In the genomic region with DNA sequence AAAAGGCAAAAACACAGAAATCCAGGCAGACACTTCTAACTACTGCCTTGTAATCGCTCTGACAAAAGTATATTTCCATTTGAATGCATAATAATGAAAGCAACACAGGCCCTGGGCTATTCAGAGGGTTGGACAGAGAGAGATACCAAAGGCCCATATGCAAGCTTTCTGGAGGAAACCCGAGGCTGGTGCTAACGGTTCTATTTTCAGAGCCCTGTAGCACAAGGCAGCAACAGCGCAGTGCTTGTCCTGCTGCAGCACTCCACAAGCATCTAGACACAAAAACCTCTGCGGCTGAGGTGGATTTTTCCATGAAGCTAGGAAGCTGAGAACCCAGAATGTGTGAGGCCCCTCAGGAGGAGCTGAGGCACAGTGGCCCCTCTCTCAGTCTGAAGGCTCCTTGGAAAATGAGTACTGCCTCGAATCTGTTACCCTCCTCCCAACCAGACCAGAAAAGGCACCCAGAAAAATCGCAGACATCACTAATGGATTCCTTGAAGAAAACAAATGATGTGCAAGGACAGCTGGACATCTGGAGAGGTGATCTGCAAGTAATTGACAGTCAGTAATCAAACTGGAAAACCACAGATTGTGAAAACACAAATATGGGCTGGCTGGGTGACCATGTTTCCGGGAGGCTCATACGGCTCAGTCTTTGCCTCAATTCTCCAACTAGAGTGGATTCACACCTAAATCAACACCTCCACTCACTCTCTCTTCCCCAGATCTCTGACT, we compare ENCODE assay signal across 16 cellular contexts. TPM values are rescaled to one million over a fixed set of nuclear protein-coding genes. Genes with fewer than 3 reads are reported as not detected.
DNase-seq lines count a peak whose midpoint lies in the region; ATAC-seq and TF ChIP-seq lines count a peak whose summit lies in the region.
"Had no signal": no experiment of that assay in that cellular context is flagged by ENCODE, and none has a peak within 500 bp of the region (broad histone marks: within the 10 kb centered on the region; RNA-seq: fewer than 3 reads in every experiment).

No MANE protein-coding gene starts in this region.

- no peaks in the 10 kb centered on the region for H3K36me3 ChIP-seq in BLaER1 treated with 17β-estradiol and CSF1 and Interleukin-3, amounts not matched to agents 10 nM and 100 nM
- H3K36me3 ChIP-seq in heart left ventricle (no peaks in the 10 kb centered on the region), neuronal stem cell (replicated peaks in 1 of 2; ENCODE audit: control insufficient read depth in 2 of 2, insufficient read depth in 2 of 2, low read length in 2 of 2) (no peaks in the 10 kb centered on the region), WERI-Rb-1 (no peaks in the 10 kb centered on the region)

- H3K9me3 ChIP-seq in BLaER1 treated with 17β-estradiol and CSF1 and Interleukin-3, amounts not matched to agents 10 nM and 100 nM (replicated peaks in 1 of 11), result no peaks in the 10 kb centered on the region
- H3K9me3 ChIP-seq in heart left ventricle (no peaks in the 10 kb centered on the region), neuronal stem cell (replicated peaks in 1 of 2; ENCODE audit: control insufficient read depth in 2 of 2, insufficient read depth in 1 of 2, low read depth in 1 of 2, low read length in 2 of 2) (no peaks in the 10 kb centered on the region), WERI-Rb-1 (ENCODE audit: severe bottlenecking) (no peaks in the 10 kb centered on the region)

- H2BK120ac ChIP-seq in neuronal stem cell (ENCODE audit: low read depth, low read length), result no peak overlapping the region

- 0 out of 22 replicates have a peak overlapping the region, but pooled peaks of 2 of the 11 experiments have one; percentile 0 to 31 for H3K27ac ChIP-seq in BLaER1 treated with 17β-estradiol and CSF1 and Interleukin-3, amounts not matched to agents 10 nM and 100 nM
- H3K27ac ChIP-seq in heart left ventricle (peak overlapping the region in 8 of 12 donors; percentile 15 to 67 (median 40)), neuronal stem cell (replicated peaks; ENCODE audit: low read length) (peak overlapping the region; percentile 27), WERI-Rb-1 (no peak overlapping the region)

- H3K27me3 ChIP-seq in BLaER1 treated with 17β-estradiol and CSF1 and Interleukin-3, amounts not matched to agents 10 nM and 100 nM, result no peaks in the 10 kb centered on the region
- H3K27me3 ChIP-seq in heart left ventricle (no peaks in the 10 kb centered on the region), neuronal stem cell (ENCODE audit: control insufficient read depth in 3 of 3, insufficient read depth in 3 of 3, low read depth in 1 of 3, low read length in 3 of 3) (no peaks in the 10 kb centered on the region), WERI-Rb-1 (ENCODE audit: insufficient read depth, low read depth, severe bottlenecking) (no peaks in the 10 kb centered on the region)

- no peak for TF ChIP-seq POLR2A in heart left ventricle (IDR thresholded peaks at IDR 0.05)

- peak in 3 of 4 donors; percentile 70 to 84 (median 79) for ATAC-seq in heart left ventricle
- no peak for ATAC-seq in GM19452 (IDR thresholded peaks at IDR 0.05; ENCODE audit: unreplicated experiment)

- no peak overlapping the region for H3K4me3 ChIP-seq in BLaER1 treated with 17β-estradiol and CSF1 and Interleukin-3, amounts not matched to agents 10 nM and 100 nM
- no peak overlapping the region for H3K4me3 ChIP-seq in heart left ventricle
- no peak overlapping the region for H3K4me3 ChIP-seq in neuronal stem cell (ENCODE audit: low read length in 2 of 2)
- no peak overlapping the region for H3K4me3 ChIP-seq in WERI-Rb-1 (ENCODE audit: low read depth, low read length)

- H3K79me1 ChIP-seq in neuronal stem cell (ENCODE audit: low read depth, low read length), result no peaks in the 10 kb centered on the region

- H3K14ac ChIP-seq in neuronal stem cell (ENCODE audit: low read length), result no peak overlapping the region

- no peaks in the 10 kb centered on the region for H3K4me1 Mint-ChIP-seq in activated T-cell treated with anti-CD3 and anti-CD28 coated beads, Interleukin-2, amount 50 U/mL, for 24 hours (ENCODE audit: low read depth)

- no peaks in the 10 kb centered on the region for H3K27me3 Mint-ChIP-seq in activated T-cell treated with anti-CD3 and anti-CD28 coated beads, Interleukin-2, amount 50 U/mL, for 24 hours

- DNase-seq in anterior cingulate cortex (lab: John Stamatoyannopoulos, UW) (peak in 50 of 58 donors; percentile 6 to 67 (median 44)), heart left ventricle (no peak), neuronal stem cell (ENCODE audit: low spot score) (no peak), WERI-Rb-1 (no peak)
- DNase-seq in activated T-cell treated with anti-CD3 and anti-CD28 coated beads, Interleukin-2, amount 50 U/mL, for 24 hours, result no peak
- no peak for DNase-seq in effector CD8-positive, alpha-beta T cell (lab: John Stamatoyannopoulos, UW)
- DNase-seq: activated CD4-positive, alpha-beta T cell treated with anti-CD3 and anti-CD28 coated beads for 1 hour; activated T-cell treated with anti-CD3 and anti-CD28 coated beads for 4 hours; aorta; DMS 273 treated with DMSO at 0.1 percent for 48 hours; glutamatergic neuron; NCI-H1092; T-helper 1 cell; trophoblast cell had no signal

- no peak overlapping the region for H2BK15ac ChIP-seq in neuronal stem cell (ENCODE audit: low read length)

- H2BK5ac ChIP-seq in neuronal stem cell (ENCODE audit: low read length), result no peak overlapping the region

- no peak overlapping the region for H2AK5ac ChIP-seq in neuronal stem cell (ENCODE audit: low read depth, low read length)

- H3K4me3 Mint-ChIP-seq in activated T-cell treated with anti-CD3 and anti-CD28 coated beads, Interleukin-2, amount 50 U/mL, for 24 hours, result no peak overlapping the region

- H4K8ac ChIP-seq in neuronal stem cell (ENCODE audit: low read depth, low read length), result no peak overlapping the region

- H4K20me1 ChIP-seq in BLaER1 treated with 17β-estradiol and CSF1 and Interleukin-3, amounts not matched to agents 10 nM and 100 nM, result no peaks in the 10 kb centered on the region

- H3K9me3 Mint-ChIP-seq in activated T-cell treated with anti-CD3 and anti-CD28 coated beads, Interleukin-2, amount 50 U/mL, for 24 hours, result no peaks in the 10 kb centered on the region

- intact Hi-C loops in heart left ventricle (cut with DNase I), result no loop called here

- no peak overlapping the region for H3K9ac ChIP-seq in BLaER1 treated with 17β-estradiol and CSF1 and Interleukin-3, amounts not matched to agents 10 nM and 100 nM
- no peak overlapping the region for H3K9ac ChIP-seq in neuronal stem cell (ENCODE audit: low read depth, low read length, poor library complexity)

- H3K18ac ChIP-seq in neuronal stem cell (ENCODE audit: low read length), result no peak overlapping the region

- H4K91ac ChIP-seq in neuronal stem cell (ENCODE audit: low read depth, low read length, poor library complexity), result no peak overlapping the region

- no peak for TF ChIP-seq CTCF in heart left ventricle (IDR thresholded peaks at IDR 0.05)
- TF ChIP-seq CTCF in WERI-Rb-1 (IDR thresholded peaks at IDR 0.05; ENCODE audit: low read depth, low read length), result no peak

- H3K27ac Mint-ChIP-seq in activated T-cell treated with anti-CD3 and anti-CD28 coated beads, Interleukin-2, amount 50 U/mL, for 24 hours, result no peak overlapping the region

- WGBS in heart left ventricle, 4 donors, result 46 to 55% (median 51%) methylated on average over 9 of the region's 9 CpGs
- no CpG with 5 or more reads among the region's 9 CpGs for WGBS in neuronal stem cell (ENCODE audit: extremely low coverage in 2 of 2, insufficient read length in 2 of 2, insufficient replicate concordance in 1 of 2), 2 donors

- no peaks in the 10 kb centered on the region for H3K36me3 Mint-ChIP-seq in activated T-cell treated with anti-CD3 and anti-CD28 coated beads, Interleukin-2, amount 50 U/mL, for 24 hours (ENCODE audit: low read depth)

- no peak overlapping the region for H3K4ac ChIP-seq in neuronal stem cell (ENCODE audit: low read length)

- peaks cover 0 to 52% (median 10%) of the 10 kb centered on the region in 10 experiments; a peak in 14 of 20 replicates for H3K4me1 ChIP-seq in BLaER1 treated with 17β-estradiol and CSF1 and Interleukin-3, amounts not matched to agents 10 nM and 100 nM
- H3K4me1 ChIP-seq in heart left ventricle (peaks cover 0 to 49% (median 27%) of the 10 kb centered on the region in 12 donors), neuronal stem cell (ENCODE audit: control insufficient read depth in 2 of 2, insufficient read depth in 1 of 2, low read depth in 1 of 2, low read length in 2 of 2) (peaks cover 4 to 8% of the 10 kb centered on the region in 2 donors)

- peak overlapping the region; percentile 84 for H2AFZ ChIP-seq in neuronal stem cell (ENCODE audit: low read length)

- no peak overlapping the region for H2BK12ac ChIP-seq in neuronal stem cell (ENCODE audit: low read length)

- peak overlapping the region in 9 of 11 experiments; percentile 7 to 74 (median 41); a peak in 14 of 22 replicates for H3K4me2 ChIP-seq in BLaER1 treated with 17β-estradiol and CSF1 and Interleukin-3, amounts not matched to agents 10 nM and 100 nM
- no peak overlapping the region for H3K4me2 ChIP-seq in neuronal stem cell (ENCODE audit: insufficient read depth, low read length, poor library complexity, severe bottlenecking)

- no peak overlapping the region for H3K23ac ChIP-seq in neuronal stem cell (ENCODE audit: low read depth, low read length, poor library complexity)

RNA-seq across cellular contexts. Expression of a gene that starts 54.0 kb away (rescaled TPM):
- 10 to 100 TPM in 1 of 9 donors, 1 to 10 TPM in 8; 3.1 to 10.3 (median 5.3) TPM for total RNA-seq in heart left ventricle
- polyA plus RNA-seq in heart left ventricle, result 1 to 10 TPM; 1.2 to 1.4 TPM
- 13.7 TPM for polyA plus RNA-seq in neuronal stem cell (2013, experiment 1 of 2)
- 14.1 TPM for polyA plus RNA-seq in neuronal stem cell (2013, experiment 2 of 2)

Comparison
In these comparisons a context has a peak if more than half of its experiments do, and no peak if none do; other contexts are left out.
1. DNase-seq: peak in anterior cingulate cortex (50 of 58); none in heart left ventricle (0 of 5), neuronal stem cell (single experiment), WERI-Rb-1 (single experiment), activated T-cell treated with anti-CD3 and anti-CD28 coated beads, Interleukin-2, amount 50 U/mL, for 24 hours (single experiment) and effector CD8-positive, alpha-beta T cell (single experiment).